11 cellular contexts compared by ENCODE assay signal in the genomic region with DNA sequence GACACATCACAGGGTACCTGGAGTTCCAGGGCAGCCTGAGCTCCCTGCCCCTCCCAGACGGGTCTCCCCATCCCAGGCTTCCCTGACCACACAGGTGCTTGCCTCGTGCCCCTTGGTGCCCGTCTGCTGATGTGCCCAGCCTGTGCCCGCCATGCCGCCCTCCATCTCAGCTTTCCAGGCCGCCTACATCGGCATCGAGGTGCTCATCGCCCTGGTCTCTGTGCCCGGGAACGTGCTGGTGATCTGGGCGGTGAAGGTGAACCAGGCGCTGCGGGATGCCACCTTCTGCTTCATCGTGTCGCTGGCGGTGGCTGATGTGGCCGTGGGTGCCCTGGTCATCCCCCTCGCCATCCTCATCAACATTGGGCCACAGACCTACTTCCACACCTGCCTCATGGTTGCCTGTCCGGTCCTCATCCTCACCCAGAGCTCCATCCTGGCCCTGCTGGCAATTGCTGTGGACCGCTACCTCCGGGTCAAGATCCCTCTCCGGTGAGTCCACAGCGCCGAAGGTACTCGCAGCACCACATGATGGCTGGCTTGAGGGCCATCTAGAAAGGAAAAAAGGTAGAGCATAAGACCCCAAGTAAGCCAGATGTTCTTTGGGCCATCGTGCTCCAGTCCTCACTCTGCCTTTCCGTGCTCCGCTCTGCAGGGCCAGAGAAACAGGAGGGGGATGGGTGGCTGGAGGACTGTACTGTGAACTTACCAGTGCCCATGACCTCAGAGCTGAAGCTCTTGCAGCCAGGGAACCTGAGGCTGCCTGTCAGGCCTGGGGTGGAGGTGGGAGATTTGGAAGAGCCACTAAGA. TPM values are rescaled to one million over a fixed set of nuclear protein-coding genes. Genes with fewer than 3 reads are reported as not detected.
A peak's percentile ranks its signal among the peaks of the same experiment; 100 is the strongest.
DNase-seq lines count a peak whose midpoint lies in the region; ATAC-seq and TF ChIP-seq lines count a peak whose summit lies in the region.
"Had no signal": no experiment of that assay in that cellular context is flagged by ENCODE, and none has a peak within 500 bp of the region (broad histone marks: within the 10 kb centered on the region; RNA-seq: fewer than 3 reads in every experiment).

No MANE protein-coding gene starts in this region.

- H3K36me3 Mint-ChIP-seq in CD14-positive monocyte (peaks cover 0 to 7% of the 10 kb centered on the region in 2 donors), glutamatergic neuron (ENCODE audit: unreplicated experiment) (no peaks in the 10 kb centered on the region)

- H3K4me3 Mint-ChIP-seq in CD14-positive monocyte (peak overlapping the region; percentile 67 to 87), glutamatergic neuron (ENCODE audit: unreplicated experiment) (peak overlapping the region; percentile 80)

- H3K4me1 Mint-ChIP-seq in CD14-positive monocyte (peaks cover 60% of the 10 kb centered on the region), glutamatergic neuron (ENCODE audit: low read depth, unreplicated experiment) (peaks cover 9% of the 10 kb centered on the region)

- DNase-seq in CD14-positive monocyte (ENCODE audit: low spot score) (no peak), NT2/D1 (ENCODE audit: low read depth, low spot score) (no peak), glutamatergic neuron (no peak), osteoblast (ENCODE audit: insufficient read length, low spot score, missing footprints) (peak; percentile 39), GDM1 (lab: John Stamatoyannopoulos, UW) (no peak), NCI-H1417 (lab: John Stamatoyannopoulos, UW) (no peak)
- DNase-seq: activated T-cell treated with anti-CD3 and anti-CD28 coated beads, Interleukin-2, amount 50 U/mL, for 1 hour had no signal

- TF ChIP-seq CTCF in CD14-positive monocyte (IDR thresholded peaks at IDR 0.05) = no peak
- TF ChIP-seq CTCF in glutamatergic neuron (IDR thresholded peaks at IDR 0.05; ENCODE audit: partially characterized antibody, unreplicated experiment) = no peak
- no peak for TF ChIP-seq CTCF in osteoblast (IDR thresholded peaks at IDR 0.05; ENCODE audit: extremely low read depth, low read depth, low read length)

- H3K79me2 ChIP-seq in osteoblast (ENCODE audit: insufficient read depth, low read length) = no peaks in the 10 kb centered on the region

- no peak overlapping the region for H2AFZ ChIP-seq in osteoblast (ENCODE audit: low read length)

- H3K9me3 ChIP-seq in NT2/D1 (ENCODE audit: insufficient read depth, low read length) (no peaks in the 10 kb centered on the region), osteoblast (ENCODE audit: low read depth, low read length) (no peaks in the 10 kb centered on the region)
- H3K9me3 ChIP-seq: upper lobe of left lung had no signal

- H3K27me3 ChIP-seq in NT2/D1 (ENCODE audit: insufficient read depth, insufficient read length) (peaks cover 23% of the 10 kb centered on the region), osteoblast (ENCODE audit: insufficient read depth, low read length) (peaks cover 16% of the 10 kb centered on the region)

- H3K27ac Mint-ChIP-seq in CD14-positive monocyte (peak overlapping the region in 1 of 7 donors; percentile 62), glutamatergic neuron (ENCODE audit: unreplicated experiment) (no peak overlapping the region)

- intact Hi-C loops in CD14-positive monocyte (cut with micrococcal nuclease) = loop anchor here (5.0 to 10.0 kb wide), 2 partner anchors 48 to 84 kb away; partner anchors contain the start of gene MYBPH (in 1 of the 2)

- no peak overlapping the region for H3K27ac ChIP-seq in osteoblast (ENCODE audit: low read depth, low read length)

- H3K36me3 ChIP-seq in NT2/D1 (ENCODE audit: insufficient read depth, insufficient read length, low read length) = peaks cover 39% of the 10 kb centered on the region
- no peaks in the 10 kb centered on the region for H3K36me3 ChIP-seq in osteoblast (ENCODE audit: insufficient read depth, low read length)
- H3K36me3 ChIP-seq: upper lobe of left lung had no signal

- H3K9ac ChIP-seq in NT2/D1 (ENCODE audit: insufficient read length, low read depth) = peak overlapping the region; percentile 81

- H3K4me1 ChIP-seq in NT2/D1 (ENCODE audit: insufficient read depth, insufficient read length) = peaks cover 37% of the 10 kb centered on the region
- peaks cover 11% of the 10 kb centered on the region for H3K4me1 ChIP-seq in osteoblast (ENCODE audit: insufficient read depth, low read length)

- ATAC-seq in HG03342 (IDR thresholded peaks at IDR 0.05; ENCODE audit: unreplicated experiment) = no peak
- no peak for ATAC-seq in GM18505 (IDR thresholded peaks at IDR 0.05; ENCODE audit: unreplicated experiment)

- H3K4me3 ChIP-seq in NT2/D1 (ENCODE audit: insufficient read length, low read depth) (peak overlapping the region; percentile 56), osteoblast (ENCODE audit: insufficient read depth, low read length) (peak overlapping the region; percentile 69)

- peaks cover 51 to 77% (median 76%) of the 10 kb centered on the region in 3 donors for H3K27me3 Mint-ChIP-seq in CD14-positive monocyte (ENCODE audit: low read depth in 3 of 3)
- H3K27me3 Mint-ChIP-seq in glutamatergic neuron (ENCODE audit: unreplicated experiment) = peaks cover 25% of the 10 kb centered on the region

- peaks cover 0 to 10% (median 2%) of the 10 kb centered on the region in 7 donors for H3K9me3 Mint-ChIP-seq in CD14-positive monocyte
- no peaks in the 10 kb centered on the region for H3K9me3 Mint-ChIP-seq in glutamatergic neuron (ENCODE audit: unreplicated experiment)

- no peak for TF ChIP-seq POLR2A in GM18505 (IDR thresholded peaks at IDR 0.05; ENCODE audit: borderline replicate concordance, extremely low read depth, insufficient read depth, insufficient read length)

- no peaks in the 10 kb centered on the region for H4K20me1 ChIP-seq in osteoblast (ENCODE audit: insufficient read depth, low read length)

- peak overlapping the region; percentile 90 for H3K4me2 ChIP-seq in osteoblast (ENCODE audit: insufficient read depth, low read length)

RNA-seq across cellular contexts. Expression of gene ADORA1, which starts 1.4 kb away (rescaled TPM):
- 1 to 10 TPM in 1 of 2 donors, not detected in 1; 1.1 TPM for polyA plus RNA-seq in CD14-positive monocyte
- total RNA-seq in glutamatergic neuron (ENCODE audit: unreplicated experiment) (1.2 TPM), osteoblast (4.0 and 9.1 TPM in 2 replicates)

RNA-seq across cellular contexts. Expression of gene MYOG, which starts 43.1 kb away (rescaled TPM):
- polyA plus RNA-seq in CD14-positive monocyte = not detected
- total RNA-seq in glutamatergic neuron (ENCODE audit: unreplicated experiment) = not detected
- total RNA-seq in osteoblast = not detected in 2 replicates
- total RNA-seq: lower leg skin, upper lobe of left lung had no signal

RNA-seq across cellular contexts. Expression of gene MYBPH, which starts 46.7 kb away (rescaled TPM):
- polyA plus RNA-seq in CD14-positive monocyte = under 1 TPM; 0.16 to 0.52 TPM
- not detected for total RNA-seq in glutamatergic neuron (ENCODE audit: unreplicated experiment)
- total RNA-seq in osteoblast = under 0.01 and 0.29 TPM in 2 replicates
- total RNA-seq: lower leg skin had no signal

RNA-seq across cellular contexts. Expression of gene CHI3L1, which starts 57.6 kb away (rescaled TPM):
- polyA plus RNA-seq in CD14-positive monocyte = under 1 TPM; 0.37 to 0.43 TPM
- total RNA-seq in glutamatergic neuron (ENCODE audit: unreplicated experiment) (not detected), osteoblast (273 and 932 TPM in 2 replicates)
